ENCODE assay signal across 8 cellular contexts in the genomic region with DNA sequence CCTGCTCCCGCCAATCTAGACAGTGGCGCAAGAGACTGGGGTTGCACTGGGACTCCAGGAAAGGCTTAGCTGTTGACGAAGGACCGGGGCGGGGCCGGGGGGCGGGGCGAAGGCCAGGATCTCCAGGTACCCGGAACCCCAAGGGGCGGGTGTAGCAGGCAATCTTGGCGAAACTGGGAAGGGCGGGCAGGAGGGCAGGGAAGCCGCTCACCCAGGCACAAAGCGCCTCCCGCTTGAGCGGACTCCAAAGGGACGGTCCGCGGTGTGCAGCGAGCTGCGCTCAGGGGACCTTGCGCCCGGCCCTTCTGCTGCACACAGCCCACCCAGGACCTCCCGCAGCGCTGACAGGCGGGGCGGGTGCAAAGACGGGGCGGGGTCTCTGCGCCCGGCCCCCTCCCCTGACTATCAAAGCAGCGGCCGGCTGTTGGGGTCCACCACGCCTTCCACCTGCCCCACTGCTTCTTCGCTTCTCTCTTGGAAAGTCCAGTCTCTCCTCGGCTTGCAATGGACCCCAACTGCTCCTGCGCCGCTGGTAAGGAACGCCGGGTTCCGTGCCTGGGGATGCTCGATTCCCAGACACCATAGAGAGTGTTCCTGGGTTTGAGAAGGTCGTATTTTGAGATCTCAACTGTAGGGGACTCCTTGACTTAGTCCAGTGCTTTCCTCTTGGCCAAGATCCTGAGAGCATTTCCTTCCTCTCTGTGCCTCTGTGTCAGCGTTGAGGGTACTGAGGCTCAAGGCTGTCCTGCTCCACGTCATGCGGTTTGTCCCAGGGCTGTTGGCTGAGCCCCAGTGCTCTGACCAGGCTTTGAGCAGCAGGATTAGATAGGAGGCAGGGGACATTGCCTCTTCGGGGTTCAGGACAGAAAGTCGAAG. TPM values are rescaled to one million over a fixed set of nuclear protein-coding genes. Genes with fewer than 3 reads are reported as not detected.
A peak's percentile ranks its signal among the peaks of the same experiment; 100 is the strongest.
DNase-seq lines count a peak whose midpoint lies in the region; ATAC-seq and TF ChIP-seq lines count a peak whose summit lies in the region.

A gene (plus strand): TSS at position 405 of the 876 bp plus-strand sequence. CDS start 100 bp downstream, at position 505.

- TF ChIP-seq CTCF in HL-60 (IDR thresholded peaks at IDR 0.05; ENCODE audit: insufficient read depth, low read length): no peak
- no peak for TF ChIP-seq CTCF in ovary (IDR thresholded peaks at IDR 0.05)
- no peak for TF ChIP-seq CTCF in testis (IDR thresholded peaks at IDR 0.05)

- DNase-seq in CD4-positive, CD25-positive, alpha-beta regulatory T cell: peak; percentile 51 to 78 (median 67)
- DNase-seq in HL-60 (ENCODE audit: low read depth in 1 of 2, low spot score in 1 of 2) (peak; percentile 59 to 82), SIG-M5 treated with dmso at 0.1 percent for 504 hours (lab: John Stamatoyannopoulos, UW; ENCODE audit: unreplicated experiment) (peak; percentile 78), head of caudate nucleus (peak in 40 of 42 donors; percentile 19 to 73 (median 52)), ovary (peak in 2 of 5 donors; percentile 61 to 62), testis (peak; percentile 85)
- DNase-seq in activated naive CD4-positive, alpha-beta T cell treated with anti-CD3 and anti-CD28 coated beads, Interleukin-2, amount 50 U/mL, for 16 hours: peak; percentile 72

- no peaks in the 10 kb centered on the region for H3K9me3 ChIP-seq in CD4-positive, CD25-positive, alpha-beta regulatory T cell (ENCODE audit: control insufficient read depth in 2 of 2, low read length in 2 of 2)
- H3K9me3 ChIP-seq in ovary (no peaks in the 10 kb centered on the region), testis (no peaks in the 10 kb centered on the region)

- peaks cover 0 to 2% (median 0%) of the 10 kb centered on the region in 7 donors for H3K9me3 Mint-ChIP-seq in CD4-positive, CD25-positive, alpha-beta regulatory T cell

- 2 to 5% (median 3%) methylated on average over 13 to 48 of the region's 48 CpGs for WGBS in ovary, 3 donors
- 5 to 16% methylated on average over 9 to 47 of the region's 48 CpGs for WGBS in testis, 2 donors

- peak within 1 kb of the TSS; percentile 93 to 98 (median 98) for H3K4me3 Mint-ChIP-seq in CD4-positive, CD25-positive, alpha-beta regulatory T cell

- ATAC-seq in CD4-positive, CD25-positive, alpha-beta regulatory T cell (ENCODE audit: low read depth in 2 of 2): peak; percentile 74 to 76
- ATAC-seq in GM21528 (IDR thresholded peaks at IDR 0.05; ENCODE audit: low FRiP score, unreplicated experiment): no peak

- H3K36me3 Mint-ChIP-seq in CD4-positive, CD25-positive, alpha-beta regulatory T cell: peaks cover 10% of the 10 kb centered on the region

- H3K27me3 Mint-ChIP-seq in CD4-positive, CD25-positive, alpha-beta regulatory T cell: peaks cover 7% of the 10 kb centered on the region

- H3K27ac ChIP-seq in CD4-positive, CD25-positive, alpha-beta regulatory T cell (ENCODE audit: insufficient read depth, low read length, poor library complexity, severe bottlenecking): peak within 1 kb of the TSS; percentile 48
- H3K27ac ChIP-seq in HL-60 (replicated peaks) (no peak within 1 kb of the TSS), ovary (no peak within 1 kb of the TSS), testis (peak within 1 kb of the TSS in 1 of 2 donors; percentile 25)

- H3K4me1 Mint-ChIP-seq in CD4-positive, CD25-positive, alpha-beta regulatory T cell: peaks cover 5 to 41% (median 26%) of the 10 kb centered on the region in 4 donors

- H3K27me3 ChIP-seq in CD4-positive, CD25-positive, alpha-beta regulatory T cell (ENCODE audit: control insufficient read depth, insufficient read depth, low read length): no peaks in the 10 kb centered on the region
- H3K27me3 ChIP-seq in HL-60 (ENCODE audit: insufficient read depth, poor library complexity, severe bottlenecking): peaks cover 37% of the 10 kb centered on the region
- H3K27me3 ChIP-seq in ovary: no peaks in the 10 kb centered on the region
- no peaks in the 10 kb centered on the region for H3K27me3 ChIP-seq in testis

- no peaks in the 10 kb centered on the region for H3K36me3 ChIP-seq in CD4-positive, CD25-positive, alpha-beta regulatory T cell (ENCODE audit: control insufficient read depth, insufficient read depth, low read length)
- no peaks in the 10 kb centered on the region for H3K36me3 ChIP-seq in ovary
- no peaks in the 10 kb centered on the region for H3K36me3 ChIP-seq in testis (ENCODE audit: low read depth, missing control alignments)

- TF ChIP-seq POLR2A in ovary (IDR thresholded peaks at IDR 0.05): no peak
- no peak for TF ChIP-seq POLR2A in testis (IDR thresholded peaks at IDR 0.05)

- no peak for TF ChIP-seq EP300 in ovary (IDR thresholded peaks at IDR 0.05)

- H3K27ac Mint-ChIP-seq in CD4-positive, CD25-positive, alpha-beta regulatory T cell: peak within 1 kb of the TSS; percentile 83 to 97 (median 90)

- peak within 1 kb of the TSS; percentile 89 for H3K4me3 ChIP-seq in CD4-positive, CD25-positive, alpha-beta regulatory T cell (ENCODE audit: low read depth, low read length)
- H3K4me3 ChIP-seq in HL-60 (replicated peaks; ENCODE audit: insufficient read depth, low read length) (peak within 1 kb of the TSS; percentile 74), ovary (peak within 1 kb of the TSS; percentile 35), testis (peak within 1 kb of the TSS; percentile 29 to 60)

- intact Hi-C loops in head of caudate nucleus (cut with DNase I): no loop called here
- intact Hi-C loops in ovary (cut with DNase I): no loop called here
- intact Hi-C loops in testis (cut with DNase I; ENCODE audit: low total_unique reads): no loop called here

- peaks cover 27% of the 10 kb centered on the region for H3K4me1 ChIP-seq in CD4-positive, CD25-positive, alpha-beta regulatory T cell (ENCODE audit: control insufficient read depth, insufficient read depth, low read length, poor library complexity, severe bottlenecking)
- H3K4me1 ChIP-seq in ovary (ENCODE audit: insufficient read depth): no peaks in the 10 kb centered on the region
- peaks cover under 1% of the 10 kb centered on the region for H3K4me1 ChIP-seq in testis

RNA-seq across cellular contexts. Expression of the gene that starts here (rescaled TPM):
- total RNA-seq in CD4-positive, CD25-positive, alpha-beta regulatory T cell: 6.8 TPM
- 10 to 100 TPM; 26.0 to 88.5 (median 37.1) TPM for polyA plus RNA-seq in CD4-positive, CD25-positive, alpha-beta regulatory T cell
- total RNA-seq in ovary: 10 to 100 TPM in 1 of 7 donors, 1 to 10 TPM in 4, under 1 TPM in 1, not detected in 1; 0.73 to 76.3 (median 2.6) TPM
- 1 to 10 TPM; 3.6 to 4.6 TPM for polyA plus RNA-seq in ovary
- 1 to 10 TPM; 3.6 to 8.1 TPM for total RNA-seq in testis
- polyA plus RNA-seq in testis (ENCODE audit: insufficient read depth, low read depth, low replicate concordance): 15.4 TPM

Comparison
In these comparisons a context has a peak if more than half of its experiments do, and no peak if none do; other contexts are left out.
1. H3K4me3 ChIP-seq: peak in every context shown above with its lines; median percentile 89 in CD4-positive, CD25-positive, alpha-beta regulatory T cell; 74 in HL-60; 44 in testis; 35 in ovary.